Comparison of ENCODE assay signal across 10 cellular contexts in genomic region chr7:112484671-112485097, GRCh38. TPM values are rescaled to one million over a fixed set of nuclear protein-coding genes. Genes with fewer than 3 reads are reported as not detected.
DNase-seq lines count a peak whose midpoint lies in the region; ATAC-seq and TF ChIP-seq lines count a peak whose summit lies in the region.
"Had no signal": no experiment of that assay in that cellular context is flagged by ENCODE, and none has a peak within 500 bp of the region (broad histone marks: within the 10 kb centered on the region; RNA-seq: fewer than 3 reads in every experiment).

No MANE protein-coding gene starts in this region.

- 30% methylated on average over 3 of the region's 3 CpGs for WGBS in right cardiac atrium
- 44% methylated on average over 3 of the region's 3 CpGs for whole genome bisulfite sequencing in suprapubic skin

- H3K4me3 ChIP-seq in astrocyte of the spinal cord (ENCODE audit: low read depth, low read length) (no peak overlapping the region), right cardiac atrium (ENCODE audit: low read length) (no peak overlapping the region), suprapubic skin (no peak overlapping the region)

- H3K27ac ChIP-seq in right cardiac atrium (ENCODE audit: low read length) (peak overlapping the region; percentile 32), suprapubic skin (peak overlapping the region; percentile 71)

- H3K4me1 ChIP-seq in right cardiac atrium (ENCODE audit: control insufficient read depth, insufficient read depth, low read length) (peaks cover 2% of the 10 kb centered on the region), suprapubic skin (peaks cover 45% of the 10 kb centered on the region)

- in situ Hi-C loops in astrocyte of the spinal cord (cut with HindIII; ENCODE audit: low sequenced_read_pairs): no loop called here

- intact Hi-C loops in right cardiac atrium (cut with DNase I): no loop called here

- no peak for TF ChIP-seq POLR2A in suprapubic skin (IDR thresholded peaks at IDR 0.05)

- no peaks in the 10 kb centered on the region for H3K36me3 ChIP-seq in suprapubic skin

- TF ChIP-seq CTCF in astrocyte of the spinal cord (IDR thresholded peaks at IDR 0.05; ENCODE audit: low read depth, low read length) (no peak), suprapubic skin (IDR thresholded peaks at IDR 0.05) (no peak)

- H3K27me3 ChIP-seq in right cardiac atrium (ENCODE audit: control insufficient read depth, insufficient read depth) (no peaks in the 10 kb centered on the region), suprapubic skin (no peaks in the 10 kb centered on the region)

- ATAC-seq in right cardiac atrium (peak; percentile 60 to 77), GM19455 (IDR thresholded peaks at IDR 0.05; ENCODE audit: unreplicated experiment) (no peak)

- H3K9me3 ChIP-seq in right cardiac atrium (ENCODE audit: control insufficient read depth, low read length) (no peaks in the 10 kb centered on the region), suprapubic skin (no peaks in the 10 kb centered on the region)

- TF ChIP-seq EP300 in suprapubic skin (IDR thresholded peaks at IDR 0.05): no peak

- DNase-seq in HS-27A (ENCODE audit: low read depth): peak; percentile 57
- peak; percentile 97 for DNase-seq in astrocyte of the spinal cord (ENCODE audit: low read depth, low spot score)
- DNase-seq in right cardiac atrium: peak in 2 of 3 donors; percentile 25 to 47
- peak in 1 of 2 donors; percentile 64 for DNase-seq in suprapubic skin (ENCODE audit: low spot score in 2 of 2)
- no peak for DNase-seq in stimulated activated CD4-positive, alpha-beta T cell treated with anti-CD3 and anti-CD28 coated beads, Interleukin-4, amount 100 ng/mL, for 1 hour
- DNase-seq in middle frontal gyrus (ENCODE audit: extremely low spot score, low spot score): no peak
- no peak for DNase-seq in DMS153 treated with DMSO at 0.1 percent for 48 hours (lab: John Stamatoyannopoulos, UW; ENCODE audit: unreplicated experiment)
- DNase-seq: activated CD4-positive, alpha-beta memory T cell treated with anti-CD3 and anti-CD28 coated beads, Interleukin-2, amount 10 ng/mL, durations not matched to agents 7 days and 5 days; NCI-H510A treated with DMSO at 0.1 percent for 48 hours had no signal

RNA-seq across cellular contexts. Expression of gene LSMEM1, which starts 3.9 kb away (rescaled TPM):
- total RNA-seq in right cardiac atrium: 1 to 10 TPM in 3 of 4 donors, under 1 TPM in 1; 0.74 to 3.0 (median 1.4) TPM
- 2.5 TPM for polyA plus RNA-seq in right cardiac atrium
- total RNA-seq in suprapubic skin: 10 to 100 TPM in 1 of 4 donors, under 1 TPM in 1, not detected in 2; 0.57 to 10.6 TPM

RNA-seq across cellular contexts. Expression of gene IFRD1, which starts 34.4 kb away (rescaled TPM):
- total RNA-seq in right cardiac atrium (10 to 100 TPM; 24.1 to 51.7 (median 26.8) TPM), suprapubic skin (10 to 100 TPM; 30.7 to 81.4 (median 44.6) TPM)
- polyA plus RNA-seq in right cardiac atrium: 28.6 TPM

Comparison
In these comparisons a context has a peak if more than half of its experiments do, and no peak if none do; other contexts are left out.
1. DNase-seq: peak in HS-27A (single experiment), astrocyte of the spinal cord (single experiment) and right cardiac atrium (2 of 3); none in stimulated activated CD4-positive, alpha-beta T cell treated with anti-CD3 and anti-CD28 coated beads, Interleukin-4, amount 100 ng/mL, for 1 hour (single experiment), middle frontal gyrus (single experiment) and DMS153 treated with DMSO at 0.1 percent for 48 hours (single experiment).